In genomic region chr7:128247640-128248194, GRCh38 we compare ENCODE assay signal across 1 cellular context.
TF ChIP-seq lines count a peak whose summit lies in the region.

No MANE protein-coding gene starts in this region.

TF ChIP-seq in SK-N-SH treated with all-trans-retinoic acid at 6 μM for 48 hours, 23 proteins besides CTCF, POLR2A, EP300 and RAD21 (continued from another document):
- TF ChIP-seq TSHZ2 (CRISPR knock-in tag; IDR thresholded peaks at IDR 0.05): no peak
- no peak for TF ChIP-seq TCF4 (CRISPR knock-in tag; IDR thresholded peaks at IDR 0.05; ENCODE audit: borderline replicate concordance)
- TF ChIP-seq ARNTL (CRISPR knock-in tag; IDR thresholded peaks at IDR 0.05; ENCODE audit: borderline replicate concordance, low read depth): no peak
- no peak for TF ChIP-seq ZNF565 (CRISPR knock-in tag; conservative IDR thresholded peaks at IDR 0.05; ENCODE audit: low read depth)
- TF ChIP-seq ESRRG (CRISPR knock-in tag; IDR thresholded peaks at IDR 0.05): no peak
- TF ChIP-seq GLIS3 (CRISPR knock-in tag; IDR thresholded peaks at IDR 0.05): no peak
- no peak for TF ChIP-seq TOX (CRISPR knock-in tag; IDR thresholded peaks at IDR 0.05; ENCODE audit: borderline replicate concordance)
- no peak for TF ChIP-seq OSR1 (CRISPR knock-in tag; IDR thresholded peaks at IDR 0.05)
- no peak for TF ChIP-seq ISL1 (CRISPR knock-in tag; IDR thresholded peaks at IDR 0.05)
- TF ChIP-seq RARB (CRISPR knock-in tag; IDR thresholded peaks at IDR 0.05): no peak
- no peak for TF ChIP-seq ZNF70 (CRISPR knock-in tag; IDR thresholded peaks at IDR 0.05)
- TF ChIP-seq CSRNP3 (CRISPR knock-in tag; IDR thresholded peaks at IDR 0.05): no peak
